In the genomic region with DNA sequence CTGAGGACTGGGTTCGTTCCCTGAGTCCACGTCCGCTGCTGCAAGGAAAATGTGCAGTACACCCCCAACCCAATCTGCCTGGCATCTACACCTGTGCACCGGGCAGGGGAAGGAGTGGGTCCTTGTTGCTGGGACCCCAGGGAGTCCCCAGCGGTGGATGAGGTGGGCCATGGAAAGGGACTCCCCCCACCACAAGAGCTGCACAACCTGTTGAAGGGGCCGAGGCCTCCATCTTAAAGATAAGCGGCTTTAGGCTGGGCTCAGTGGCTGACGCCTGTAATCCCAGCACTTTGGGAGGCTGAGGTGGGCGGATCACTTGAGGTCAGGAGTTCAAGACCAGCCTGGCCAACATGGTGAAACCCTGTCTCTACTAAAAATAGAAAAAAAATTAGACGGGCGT, we compare ENCODE assay signal across 10 cellular contexts. TPM values are rescaled to one million over a fixed set of nuclear protein-coding genes. Genes with fewer than 3 reads are reported as not detected.
DNase-seq lines count a peak whose midpoint lies in the region; ATAC-seq and TF ChIP-seq lines count a peak whose summit lies in the region.
"Not testable (repeated sequence)": the region's sequence is repeated elsewhere in the genome, so short reads cannot be mapped to it uniquely, and the experiment has no call there.
"Had no signal": no experiment of that assay in that cellular context is flagged by ENCODE, and none has a peak within 500 bp of the region (broad histone marks: within the 10 kb centered on the region; RNA-seq: fewer than 3 reads in every experiment).

No MANE protein-coding gene starts in this region.

- WGBS in stomach, 5 donors = 82 to 93% (median 91%) methylated on average over 10 to 11 of the region's 11 CpGs
- WGBS in aorta, 2 donors = 92 to 95% methylated on average over 11 of the region's 11 CpGs

- ATAC-seq in activated CD8-positive, alpha-beta memory T cell treated with anti-CD3 and anti-CD28 coated beads, Interleukin-2, amount 10 ng/mL, durations not matched to agents 7 days and 5 days; lower lobe of right lung; aorta (ENCODE audit: low FRiP score): not testable (repeated sequence)

- not testable (repeated sequence) for H3K36me3 ChIP-seq in WERI-Rb-1; left ventricle myocardium inferior; lower lobe of right lung; stomach; aorta (ENCODE audit: control insufficient read depth in 1 of 2, insufficient read depth in 2 of 2, low read length in 1 of 2)

- H3K9me3 ChIP-seq in WERI-Rb-1 (ENCODE audit: severe bottlenecking); left ventricle myocardium inferior (replicated peaks); lower lobe of right lung; stomach; aorta (ENCODE audit: control insufficient read depth, low read length): not testable (repeated sequence)

- H3K4me1 Mint-ChIP-seq in activated CD8-positive, alpha-beta memory T cell treated with anti-CD3 and anti-CD28 coated beads, Interleukin-2, amount 10 ng/mL, durations not matched to agents 7 days and 5 days = peaks cover 30% of the 10 kb centered on the region
- peaks cover 18% of the 10 kb centered on the region for H3K4me1 Mint-ChIP-seq in chondrocyte (ENCODE audit: low read depth)
- not testable (repeated sequence) for H3K4me1 Mint-ChIP-seq in osteocyte (ENCODE audit: unreplicated experiment)

- not testable (repeated sequence) for H3K36me3 Mint-ChIP-seq in activated CD8-positive, alpha-beta memory T cell treated with anti-CD3 and anti-CD28 coated beads, Interleukin-2, amount 10 ng/mL, durations not matched to agents 7 days and 5 days; chondrocyte (ENCODE audit: low read depth); osteocyte (ENCODE audit: unreplicated experiment)

- CTCF ChIA-PET in activated CD8-positive, alpha-beta memory T cell treated with anti-CD3 and anti-CD28 coated beads, Interleukin-2, amount 10 ng/mL, durations not matched to agents 7 days and 5 days (lab: Charles Lee) = interaction anchor here (1.1 kb wide), 1 partner anchor 10 kb away, joined by 4 read pairs; no protein-coding TSS in a partner anchor

- H3K27me3 ChIP-seq in WERI-Rb-1 (ENCODE audit: insufficient read depth, low read depth, severe bottlenecking); left ventricle myocardium inferior (ENCODE audit: low read depth); lower lobe of right lung (ENCODE audit: low read depth); aorta (ENCODE audit: control insufficient read depth in 1 of 2, insufficient read depth in 2 of 2, low read length in 1 of 2): not testable (repeated sequence)
- peaks cover 0 to 36% (median 14%) of the 10 kb centered on the region in 3 donors for H3K27me3 ChIP-seq in stomach

- H3K4me3 ChIP-seq in WERI-Rb-1 (ENCODE audit: low read depth, low read length); left ventricle myocardium inferior; lower lobe of right lung; stomach; aorta (ENCODE audit: low read length in 2 of 2): not testable (repeated sequence)

- TF ChIP-seq EP300 in stomach (IDR thresholded peaks at IDR 0.05) = not testable (repeated sequence)

- H3K27ac ChIP-seq in WERI-Rb-1; left ventricle myocardium inferior (replicated peaks); lower lobe of right lung; stomach; aorta (ENCODE audit: low read depth in 1 of 2, low read length in 2 of 2): not testable (repeated sequence)

- not testable (repeated sequence) for TF ChIP-seq CTCF in WERI-Rb-1 (IDR thresholded peaks at IDR 0.05; ENCODE audit: low read depth, low read length); chondrocyte (IDR thresholded peaks at IDR 0.05); left ventricle myocardium inferior (IDR thresholded peaks at IDR 0.05; ENCODE audit: borderline replicate concordance); lower lobe of right lung (IDR thresholded peaks at IDR 0.05); osteocyte (IDR thresholded peaks at IDR 0.05); stomach (IDR thresholded peaks at IDR 0.05)

- H3K4me1 ChIP-seq in left ventricle myocardium inferior (peaks cover 47% of the 10 kb centered on the region), lower lobe of right lung (peaks cover 33% of the 10 kb centered on the region), stomach (peaks cover 15 to 52% (median 25%) of the 10 kb centered on the region in 4 donors)
- H3K4me1 ChIP-seq in aorta (ENCODE audit: control insufficient read depth in 1 of 2, insufficient read depth in 2 of 2, low read length in 2 of 2) = not testable (repeated sequence)

- TF ChIP-seq POLR2A in stomach (IDR thresholded peaks at IDR 0.05) = not testable (repeated sequence)

- intact Hi-C loops in left ventricle myocardium inferior (cut with micrococcal nuclease); lower lobe of right lung (cut with DNase I); stomach (cut with DNase I; ENCODE audit: low total_unique reads); aorta (cut with DNase I): not testable (repeated sequence)

- H3K27ac Mint-ChIP-seq in activated CD8-positive, alpha-beta memory T cell treated with anti-CD3 and anti-CD28 coated beads, Interleukin-2, amount 10 ng/mL, durations not matched to agents 7 days and 5 days; chondrocyte (ENCODE audit: unreplicated experiment); osteocyte (ENCODE audit: unreplicated experiment): not testable (repeated sequence)

- not testable (repeated sequence) for H3K4me3 Mint-ChIP-seq in activated CD8-positive, alpha-beta memory T cell treated with anti-CD3 and anti-CD28 coated beads, Interleukin-2, amount 10 ng/mL, durations not matched to agents 7 days and 5 days; chondrocyte (ENCODE audit: unreplicated experiment); osteocyte (ENCODE audit: unreplicated experiment)

- DNase-seq in WERI-Rb-1 (peak; percentile 62), chondrocyte (ENCODE audit: low spot score) (peak; percentile 57), left ventricle myocardium inferior (peak; percentile 5), lower lobe of right lung (peak; percentile 30), osteocyte (ENCODE audit: extremely low spot score, unreplicated experiment) (peak; percentile 44), stomach (peak; percentile 17), aorta (peak; percentile 23 to 55)
- DNase-seq in activated CD8-positive, alpha-beta memory T cell treated with anti-CD3 and anti-CD28 coated beads, Interleukin-2, amount 10 ng/mL, durations not matched to agents 7 days and 5 days = peak; percentile 15

- H3K27me3 Mint-ChIP-seq in activated CD8-positive, alpha-beta memory T cell treated with anti-CD3 and anti-CD28 coated beads, Interleukin-2, amount 10 ng/mL, durations not matched to agents 7 days and 5 days = peaks cover 40% of the 10 kb centered on the region
- peaks cover 63% of the 10 kb centered on the region for H3K27me3 Mint-ChIP-seq in chondrocyte (ENCODE audit: low read depth)
- peaks cover 49% of the 10 kb centered on the region for H3K27me3 Mint-ChIP-seq in osteocyte (ENCODE audit: unreplicated experiment)

- H3K9me3 Mint-ChIP-seq in activated CD8-positive, alpha-beta memory T cell treated with anti-CD3 and anti-CD28 coated beads, Interleukin-2, amount 10 ng/mL, durations not matched to agents 7 days and 5 days (ENCODE audit: low read depth); chondrocyte (ENCODE audit: low read depth); osteocyte (ENCODE audit: unreplicated experiment): not testable (repeated sequence)

RNA-seq across cellular contexts. Expression of a gene that starts 7.8 kb away (rescaled TPM):
- total RNA-seq in activated CD8-positive, alpha-beta memory T cell treated with anti-CD3 and anti-CD28 coated beads, Interleukin-2, amount 10 ng/mL, durations not matched to agents 7 days and 5 days = 1 to 10 TPM; 4.2 to 6.5 TPM
- total RNA-seq in chondrocyte (not detected in 3 replicates), left ventricle myocardium inferior (3.7 TPM), lower lobe of right lung (24.1 TPM), osteocyte (not detected in 2 replicates), stomach (10 to 100 TPM in 1 of 5 donors, 1 to 10 TPM in 2, not detected in 2; 1.8 to 13.6 (median 4.4) TPM), aorta (1 to 10 TPM; 2.8 to 6.8 TPM)
- polyA plus RNA-seq in stomach (10 to 100 TPM in 2 of 3 donors, 1 to 10 TPM in 1; 5.3 to 12.8 (median 10.5) TPM), aorta (under 1 TPM in 1 of 2 donors, not detected in 1; 0.10 TPM)
- total RNA-seq: CD4-positive, CD25-positive, alpha-beta regulatory T cell had no signal
- polyA plus RNA-seq: AG04450; CD4-positive, CD25-positive, alpha-beta regulatory T cell had no signal

Comparison
In these comparisons a context has a peak if more than half of its experiments do, and no peak if none do; other contexts are left out.
1. DNase-seq: peak in every context shown above with its lines; median percentile 62 in WERI-Rb-1; 57 in chondrocyte; 44 in osteocyte; 39 in aorta; 30 in lower lobe of right lung; 17 in stomach; 15 in activated CD8-positive, alpha-beta memory T cell treated with anti-CD3 and anti-CD28 coated beads, Interleukin-2, amount 10 ng/mL, durations not matched to agents 7 days and 5 days; 5 in left ventricle myocardium inferior.